Comparison of ENCODE assay signal across 23 cellular contexts in the genomic region with DNA sequence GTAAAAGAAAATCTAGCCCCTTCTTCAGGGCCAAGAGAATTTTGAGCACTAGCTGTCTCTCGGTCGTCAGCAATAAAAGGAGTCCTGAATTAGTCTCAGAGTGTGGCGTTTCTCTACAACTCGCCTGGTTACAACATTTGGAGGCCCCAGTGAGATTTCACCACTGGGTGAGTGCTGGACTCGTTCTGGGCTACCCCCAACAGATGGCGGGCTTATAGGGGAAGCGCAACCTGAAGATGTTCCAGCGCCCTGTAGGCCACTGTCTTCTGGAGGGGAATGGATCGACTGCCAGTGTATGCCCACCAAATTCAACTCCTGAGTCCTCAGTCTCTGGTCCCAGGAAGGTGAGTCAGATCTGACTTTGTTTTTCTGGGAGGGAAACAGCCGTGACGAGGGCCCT. TPM values are rescaled to one million over a fixed set of nuclear protein-coding genes. Genes with fewer than 3 reads are reported as not detected.
DNase-seq lines count a peak whose midpoint lies in the region; ATAC-seq and TF ChIP-seq lines count a peak whose summit lies in the region.
"Had no signal": no experiment of that assay in that cellular context is flagged by ENCODE, and none has a peak within 500 bp of the region (broad histone marks: within the 10 kb centered on the region; RNA-seq: fewer than 3 reads in every experiment).

No MANE protein-coding gene starts in this region.

- TF ChIP-seq POLR2A in upper lobe of left lung (IDR thresholded peaks at IDR 0.05) = no peak

- H3K9ac ChIP-seq in endodermal cell (ENCODE audit: extremely low read depth, low read length, poor library complexity, severe bottlenecking) = no peak overlapping the region
- H3K9ac ChIP-seq: BLaER1, KMS-11 had no signal

- WGBS in endodermal cell (ENCODE audit: insufficient coverage in 1 of 2, insufficient read length in 1 of 2), 2 experiments = 74 to 77% methylated on average over 9 to 11 of the region's 11 CpGs
- 61 to 68% methylated on average over 10 to 11 of the region's 11 CpGs for WGBS in upper lobe of left lung, 2 donors

- H3K27ac ChIP-seq in HEK293 (ENCODE audit: extremely low read depth, low read depth, low read length) (no peak overlapping the region), Panc1 (ENCODE audit: low read length) (no peak overlapping the region), endodermal cell (ENCODE audit: low read depth, low read length) (no peak overlapping the region), upper lobe of left lung (no peak overlapping the region)
- H3K27ac ChIP-seq: BLaER1, KMS-11, PC-9 had no signal

- H3K9me3 Mint-ChIP-seq in endodermal cell = peaks cover 18% of the 10 kb centered on the region

- TF ChIP-seq CTCF in HEK293 (tag by site-specific recombination; IDR thresholded peaks at IDR 0.05) (no peak), Panc1 (IDR thresholded peaks at IDR 0.05) (no peak), endodermal cell (conservative IDR thresholded peaks at IDR 0.05) (no peak), upper lobe of left lung (IDR thresholded peaks at IDR 0.05) (no peak)

- H3K4me1 Mint-ChIP-seq in endodermal cell = no peaks in the 10 kb centered on the region
- H3K4me1 Mint-ChIP-seq: CD4-positive, CD25-positive, alpha-beta regulatory T cell had no signal

- peaks cover 8% of the 10 kb centered on the region for H3K9me3 ChIP-seq in HEK293 (ENCODE audit: control insufficient read depth, insufficient read depth, low read depth, low read length)
- no peaks in the 10 kb centered on the region for H3K9me3 ChIP-seq in Panc1 (ENCODE audit: control insufficient read depth, insufficient read depth, low read depth, low read length)
- peaks cover 23% of the 10 kb centered on the region for H3K9me3 ChIP-seq in endodermal cell (ENCODE audit: control insufficient read depth, low read length)
- H3K9me3 ChIP-seq in HAP-1 = no peaks in the 10 kb centered on the region
- H3K9me3 ChIP-seq in upper lobe of left lung = no peaks in the 10 kb centered on the region
- H3K9me3 ChIP-seq: BLaER1 had no signal

- H3K27ac Mint-ChIP-seq in endodermal cell = no peak overlapping the region
- H3K27ac Mint-ChIP-seq: CD4-positive, CD25-positive, alpha-beta regulatory T cell had no signal

- in situ Hi-C loops in Panc1 (cut with HindIII; ENCODE audit: low pct_unique_long_range_greater_than_20kb, low sequenced_read_pairs) = no loop called here
- in situ Hi-C loops in HAP-1 (cut with MboI; ENCODE audit: low sequenced_read_pairs) = loop anchor here (25.0 kb wide), 1 partner anchor 1285 kb away; no protein-coding TSS in a partner anchor

- H3K4me1 ChIP-seq in HEK293 (ENCODE audit: control insufficient read depth, insufficient read depth, low read length) (no peaks in the 10 kb centered on the region), Panc1 (ENCODE audit: control insufficient read depth, insufficient read depth, low read length) (no peaks in the 10 kb centered on the region), endodermal cell (ENCODE audit: control insufficient read depth, insufficient read depth, low read length) (no peaks in the 10 kb centered on the region), HAP-1 (no peaks in the 10 kb centered on the region), upper lobe of left lung (no peaks in the 10 kb centered on the region)
- H3K4me1 ChIP-seq: BLaER1 had no signal

- intact Hi-C loops in Panc1 (cut with micrococcal nuclease; ENCODE audit: unreplicated experiment) = no loop called here
- intact Hi-C loops in sciatic nerve (cut with DNase I) = no loop called here

- H3K4me3 Mint-ChIP-seq in endodermal cell = no peak overlapping the region
- H3K4me3 Mint-ChIP-seq: CD4-positive, CD25-positive, alpha-beta regulatory T cell had no signal

- DNase-seq in Daoy (ENCODE audit: low read depth) (peak; percentile 38), Panc1 (ENCODE audit: low read depth, low spot score) (no peak), endodermal cell (no peak), HAP-1 (ENCODE audit: low spot score in 2 of 2) (no peak), sciatic nerve (ENCODE audit: low spot score) (no peak), upper lobe of left lung (no peak)
- DNase-seq: CD4-positive, CD25-positive, alpha-beta regulatory T cell; GF-D8; NCI-H1092; NCI-H1417 treated with DMSO at 0.1 percent for 48 hours; NCI-H187; NCI-H2081 treated with DMSO at 0.1 percent for 48 hours; NCI-H2171 treated with DMSO at 0.1 percent for 48 hours; NCI-H524; NCI-H748 treated with DMSO at 0.1 percent for 48 hours; NK-92 treated with Interleukin-12 subunit alpha and Interleukin-12 subunit beta, amount 100 ng/mL, for 24 hours; PC-9; SHP77 treated with DMSO at 0.1 percent for 48 hours had no signal

- H3K36me3 ChIP-seq in HEK293 (ENCODE audit: control insufficient read depth in 2 of 2, insufficient read depth in 1 of 2, low read length in 2 of 2) (peaks cover 0 to 3% of the 10 kb centered on the region in 2 experiments; a peak in 1 of 3 replicates), Panc1 (ENCODE audit: control insufficient read depth, insufficient read depth, low read length) (no peaks in the 10 kb centered on the region), endodermal cell (ENCODE audit: control insufficient read depth, insufficient read depth, low read length) (no peaks in the 10 kb centered on the region), HAP-1 (replicated peaks) (no peaks in the 10 kb centered on the region), upper lobe of left lung (no peaks in the 10 kb centered on the region)
- H3K36me3 ChIP-seq: BLaER1 had no signal

- peaks cover 47% of the 10 kb centered on the region for H3K27me3 Mint-ChIP-seq in endodermal cell (ENCODE audit: insufficient read depth)

- no peaks in the 10 kb centered on the region for H3K36me3 Mint-ChIP-seq in endodermal cell (ENCODE audit: low read depth)
- H3K36me3 Mint-ChIP-seq: CD4-positive, CD25-positive, alpha-beta regulatory T cell had no signal

- H3K4me3 ChIP-seq in HEK293 (ENCODE audit: low read depth, low read length) (no peak overlapping the region), Panc1 (ENCODE audit: low read depth in 2 of 2, low read length in 2 of 2) (no peak overlapping the region), endodermal cell (ENCODE audit: low read length) (peak overlapping the region; percentile 56), HAP-1 (no peak overlapping the region), upper lobe of left lung (no peak overlapping the region)
- H3K4me3 ChIP-seq: BLaER1, PC-9 had no signal

- peak; percentile 75 for ATAC-seq in Panc1
- no peak for ATAC-seq in sciatic nerve
- no peak for ATAC-seq in upper lobe of left lung (ENCODE audit: low FRiP score in 2 of 2)

- no TSS peak for BruUV-seq in Panc1 (replicated peaks; lab: Mats Ljungman, UMichigan)

- no peak for TF ChIP-seq EP300 in upper lobe of left lung (IDR thresholded peaks at IDR 0.05)

- POLR2A ChIA-PET in HEK293 (lab: Yijun Ruan, JAX) = interaction anchor here (0.6 kb wide), 1 partner anchor 44 kb away, joined by 4 read pairs; no protein-coding TSS in a partner anchor
- POLR2A ChIA-PET in Panc1 (lab: Charles Lee) = no interaction called here

- CTCF ChIA-PET in HEK293 (lab: Yijun Ruan, JAX) = interaction anchor here (0.6 to 1.8 kb wide), 2 partner anchors 9 to 19 kb away, joined by 4 to 12 read pairs; no protein-coding TSS in a partner anchor
- CTCF ChIA-PET in Panc1 (lab: Charles Lee) = no interaction called here

- 0 out of 2 replicates have a peak, but pooled peaks cover 5% of the 10 kb centered on the region for H3K27me3 ChIP-seq in Panc1 (ENCODE audit: control insufficient read depth, insufficient read depth, low read length)
- no peaks in the 10 kb centered on the region for H3K27me3 ChIP-seq in endodermal cell (ENCODE audit: control insufficient read depth, insufficient read depth, low read length, poor library complexity, severe bottlenecking)
- peaks cover 10% of the 10 kb centered on the region for H3K27me3 ChIP-seq in HAP-1 (ENCODE audit: low read depth)
- H3K27me3 ChIP-seq in upper lobe of left lung = no peaks in the 10 kb centered on the region
- H3K27me3 ChIP-seq: BLaER1 had no signal

TF ChIP-seq in HEK293, 187 proteins besides CTCF, POLR2A, EP300 and RAD21 (continues in another document):
- TF ChIP-seq ZNF677 (tag by site-specific recombination; IDR thresholded peaks at IDR 0.05) (no peak), YY2 (tag by site-specific recombination; IDR thresholded peaks at IDR 0.05) (no peak), SP3 (tag by site-specific recombination; IDR thresholded peaks at IDR 0.05) (no peak), ZNF341 (tag by site-specific recombination; IDR thresholded peaks at IDR 0.05; ENCODE audit: low read depth) (0 out of 2 replicates have a peak, but pooled peaks have one; percentile 12)

RNA-seq across cellular contexts. Expression of gene ZNF181, which starts 11.7 kb away (rescaled TPM):
- total RNA-seq in Daoy (2014; rRNA removed; shearing (Covaris generic)) = 12.6 and 40.2 TPM in 2 replicates
- 11.5 TPM for total RNA-seq in Panc1 (2021; ENCODE audit: unreplicated experiment)
- polyA plus RNA-seq in Panc1 (2012; ENCODE audit: insufficient read length) = 5.3 TPM
- 1 to 10 TPM; 8.1 to 8.7 TPM for total RNA-seq in endodermal cell
- 17.9 TPM for polyA plus RNA-seq in endodermal cell (2013, experiment 1 of 2)
- 16.3 TPM for polyA plus RNA-seq in endodermal cell (2013, experiment 2 of 2)
- 17.4 TPM for total RNA-seq in sciatic nerve
- 10 to 100 TPM in 3 of 6 donors, 1 to 10 TPM in 3; 2.3 to 29.3 (median 10.2) TPM for total RNA-seq in upper lobe of left lung
- total RNA-seq: A172 had no signal

RNA-seq across cellular contexts. Expression of gene ZNF302, which starts 44.9 kb away (rescaled TPM):
- 12.2 and 22.9 TPM in 2 replicates for total RNA-seq in Daoy (2014; rRNA removed; shearing (Covaris generic))
- 26.4 TPM for total RNA-seq in Panc1 (2021; ENCODE audit: unreplicated experiment)
- polyA plus RNA-seq in Panc1 (2012; ENCODE audit: insufficient read length) = 11.9 TPM
- total RNA-seq in endodermal cell = 10 to 100 TPM; 24.1 to 27.4 TPM
- polyA plus RNA-seq in endodermal cell (2013, experiment 1 of 2) = 32.4 TPM
- 26.9 TPM for polyA plus RNA-seq in endodermal cell (2013, experiment 2 of 2)
- total RNA-seq in sciatic nerve = 46.3 TPM
- 10 to 100 TPM; 14.0 to 30.7 (median 26.2) TPM for total RNA-seq in upper lobe of left lung

RNA-seq across cellular contexts. Expression of gene SCGB2B2, which starts 45.4 kb away (rescaled TPM):
- total RNA-seq in Daoy (2014; rRNA removed; shearing (Covaris generic)) = not detected in 2 replicates
- total RNA-seq in Panc1 (2021; ENCODE audit: unreplicated experiment) (0.59 TPM), endodermal cell (under 1 TPM in 1 of 2 donors, not detected in 1; 0.75 TPM), sciatic nerve (1.3 TPM), upper lobe of left lung (1 to 10 TPM in 4 of 6 donors, under 1 TPM in 2; 0.47 to 4.6 (median 1.7) TPM)
- polyA plus RNA-seq in Panc1 (2012; ENCODE audit: insufficient read length) = 0.21 TPM
- polyA plus RNA-seq in endodermal cell (2013, experiment 1 of 2) = not detected
- 0.33 TPM for polyA plus RNA-seq in endodermal cell (2013, experiment 2 of 2)
- total RNA-seq: A172, H1 had no signal

RNA-seq across cellular contexts. Expression of gene ZNF599, which starts 50.7 kb away (rescaled TPM):
- 3.8 and 7.5 TPM in 2 replicates for total RNA-seq in Daoy (2014; rRNA removed; shearing (Covaris generic))
- total RNA-seq in Panc1 (2021; ENCODE audit: unreplicated experiment) = 8.2 TPM
- polyA plus RNA-seq in Panc1 (2012; ENCODE audit: insufficient read length) = 6.0 TPM
- total RNA-seq in endodermal cell = 1 to 10 TPM; 5.7 to 5.8 TPM
- 7.9 TPM for polyA plus RNA-seq in endodermal cell (2013, experiment 1 of 2)
- polyA plus RNA-seq in endodermal cell (2013, experiment 2 of 2) = 7.2 TPM
- 10.0 TPM for total RNA-seq in sciatic nerve
- total RNA-seq in upper lobe of left lung = 1 to 10 TPM; 5.8 to 8.2 (median 7.2) TPM
